20 cellular contexts compared by ENCODE assay signal in genomic region chr2:188665196-188665595, GRCh38.
A peak's percentile ranks its signal among the peaks of the same experiment; 100 is the strongest.
DNase-seq lines count a peak whose midpoint lies in the region; FAIRE-seq and TF ChIP-seq lines count a peak whose summit lies in the region.
"Had no signal": no experiment of that assay in that cellular context is flagged by ENCODE, and none has a peak within 500 bp of the region (broad histone marks: within the 10 kb centered on the region; RNA-seq: fewer than 3 reads in every experiment).

No MANE protein-coding gene starts in this region.

- POLR2A ChIA-PET in endothelial cell of umbilical vein (lab: Charles Lee), result no interaction called here

- H3K79me2 ChIP-seq in ACC112 (ENCODE audit: control insufficient read depth, insufficient read depth, low read length, unreplicated experiment) (no peaks in the 10 kb centered on the region), endothelial cell of umbilical vein (ENCODE audit: control insufficient read depth, insufficient read depth, low read length) (no peaks in the 10 kb centered on the region)

- DNase-seq in NT2/D1 (ENCODE audit: low read depth, low spot score) (peak; percentile 5), endothelial cell of umbilical vein (ENCODE audit: low read depth, low spot score) (peak; percentile 55), myocyte (ENCODE audit: low read depth) (peak; percentile 35), MV-4-11 (lab: John Stamatoyannopoulos, UW) (no peak), NCI-H2196 treated with DMSO at 0.1 percent for 48 hours (lab: John Stamatoyannopoulos, UW; ENCODE audit: unreplicated experiment) (no peak), NOMO-1 (lab: John Stamatoyannopoulos, UW; ENCODE audit: unreplicated experiment in 2 of 2) (no peak)
- no peak for DNase-seq in activated T-helper 1 cell treated with anti-CD3 and anti-CD28 coated beads, Interleukin-12 subunit alpha, Interleukin-12 subunit beta, Interleukin-2, Interleukin-4 antibody, amounts not matched to agents 30 ng/mL and 10 ng/mL and 1 ng/mL, durations not matched to agents 14 hours and 24 hours and 36 hours (ENCODE audit: low spot score)
- DNase-seq: amniotic stem cell; CD4-positive, alpha-beta T cell; DMS79 treated with DMSO at 0.1 percent for 48 hours; head of caudate nucleus; Kasumi-1; NCI-H146; stimulated activated naive CD4-positive, alpha-beta T cell treated with Interleukin-2 at 50 U/mL for 16 hours; T-helper 2 cell; upper lobe of left lung had no signal

- H4K20me1 ChIP-seq in endothelial cell of umbilical vein (replicated peaks; ENCODE audit: control insufficient read depth, extremely low read depth, insufficient read depth, low read length), result no peaks in the 10 kb centered on the region

- no peaks in the 10 kb centered on the region for H3K9me3 Mint-ChIP-seq in activated T-helper 1 cell treated with anti-CD3 and anti-CD28 coated beads, Interleukin-12 subunit alpha, Interleukin-12 subunit beta, Interleukin-2, Interleukin-4 antibody, amounts not matched to agents 30 ng/mL and 10 ng/mL and 1 ng/mL, durations not matched to agents 14 hours and 24 hours and 36 hours
- H3K9me3 Mint-ChIP-seq: activated T-helper 2 cell treated with anti-CD3 and anti-CD28 coated beads, Interferon-gamma antibody, Interleukin-2, Interleukin-4, amounts not matched to agents 10 μg/mL and 5 μg/mL and 100 μg/mL, durations not matched to agents 14 hours and 24 hours and 36 hours; CD4-positive, alpha-beta T cell had no signal

- H3K9ac ChIP-seq in NT2/D1 (ENCODE audit: insufficient read length, low read depth) (no peak overlapping the region), endothelial cell of umbilical vein (replicated peaks; ENCODE audit: extremely low read depth, insufficient read depth, low read length) (no peak overlapping the region)

- TF ChIP-seq POLR2A in endothelial cell of umbilical vein (IDR thresholded peaks at IDR 0.05; ENCODE audit: low read depth, low read length), result no peak

- intact Hi-C loops in endothelial cell of umbilical vein (cut with micrococcal nuclease), result no loop called here
- intact Hi-C loops in activated T-helper 1 cell treated with anti-CD3 and anti-CD28 coated beads, Interleukin-12 subunit alpha, Interleukin-12 subunit beta, Interleukin-2, Interleukin-4 antibody, amounts not matched to agents 30 ng/mL and 10 ng/mL and 1 ng/mL, durations not matched to agents 14 hours and 24 hours and 36 hours (cut with micrococcal nuclease), result no loop called here

- no peaks in the 10 kb centered on the region for H3K36me3 Mint-ChIP-seq in activated T-helper 1 cell treated with anti-CD3 and anti-CD28 coated beads, Interleukin-12 subunit alpha, Interleukin-12 subunit beta, Interleukin-2, Interleukin-4 antibody, amounts not matched to agents 30 ng/mL and 10 ng/mL and 1 ng/mL, durations not matched to agents 14 hours and 24 hours and 36 hours (ENCODE audit: low read depth)

- H3K4me1 Mint-ChIP-seq in activated T-helper 1 cell treated with anti-CD3 and anti-CD28 coated beads, Interleukin-12 subunit alpha, Interleukin-12 subunit beta, Interleukin-2, Interleukin-4 antibody, amounts not matched to agents 30 ng/mL and 10 ng/mL and 1 ng/mL, durations not matched to agents 14 hours and 24 hours and 36 hours (ENCODE audit: low read depth), result no peaks in the 10 kb centered on the region

- H3K27ac ChIP-seq in ACC112 (ENCODE audit: low read depth, low read length) (no peak overlapping the region), endothelial cell of umbilical vein (ENCODE audit: insufficient read depth, low read depth, low read length) (no peak overlapping the region)
- H3K27ac ChIP-seq: upper lobe of left lung had no signal

- CTCF ChIA-PET in endothelial cell of umbilical vein (lab: Charles Lee), result interaction anchor here (1.0 kb wide), 2 partner anchors 9 to 18 kb away, joined by 3 to 5 read pairs; no protein-coding TSS in a partner anchor

- H3K27me3 Mint-ChIP-seq in activated T-helper 1 cell treated with anti-CD3 and anti-CD28 coated beads, Interleukin-12 subunit alpha, Interleukin-12 subunit beta, Interleukin-2, Interleukin-4 antibody, amounts not matched to agents 30 ng/mL and 10 ng/mL and 1 ng/mL, durations not matched to agents 14 hours and 24 hours and 36 hours (ENCODE audit: insufficient read depth), result no peaks in the 10 kb centered on the region
- H3K27me3 Mint-ChIP-seq: CD4-positive, alpha-beta T cell had no signal

- no peak for TF ChIP-seq CTCF in endothelial cell of umbilical vein (IDR thresholded peaks at IDR 0.05; ENCODE audit: extremely low read depth in 1 of 2, insufficient read depth in 1 of 2, low read depth in 1 of 2, low read length in 2 of 2)

- no peak overlapping the region for H3K27ac Mint-ChIP-seq in activated T-helper 1 cell treated with anti-CD3 and anti-CD28 coated beads, Interleukin-12 subunit alpha, Interleukin-12 subunit beta, Interleukin-2, Interleukin-4 antibody, amounts not matched to agents 30 ng/mL and 10 ng/mL and 1 ng/mL, durations not matched to agents 14 hours and 24 hours and 36 hours
- H3K27ac Mint-ChIP-seq: activated T-helper 2 cell treated with anti-CD3 and anti-CD28 coated beads, Interferon-gamma antibody, Interleukin-2, Interleukin-4, amounts not matched to agents 10 μg/mL and 5 μg/mL and 100 μg/mL, durations not matched to agents 14 hours and 24 hours and 36 hours; CD4-positive, alpha-beta T cell had no signal

- H3K36me3 ChIP-seq in ACC112 (ENCODE audit: insufficient read depth, low read length), result no peaks in the 10 kb centered on the region
- H3K36me3 ChIP-seq in NT2/D1 (ENCODE audit: insufficient read depth, insufficient read length, low read length), result no peaks in the 10 kb centered on the region
- no peaks in the 10 kb centered on the region for H3K36me3 ChIP-seq in endothelial cell of umbilical vein (ENCODE audit: control insufficient read depth in 2 of 2, extremely low read depth in 1 of 2, insufficient read depth in 2 of 2, low read length in 2 of 2)
- H3K36me3 ChIP-seq: upper lobe of left lung had no signal

- no peak overlapping the region for H3K4me2 ChIP-seq in endothelial cell of umbilical vein (ENCODE audit: insufficient read depth, low read length)

- H3K9me3 ChIP-seq in NT2/D1 (ENCODE audit: insufficient read depth, low read length) (no peaks in the 10 kb centered on the region), endothelial cell of umbilical vein (replicated peaks; ENCODE audit: control insufficient read depth, insufficient read depth, low read length) (no peaks in the 10 kb centered on the region)
- H3K9me3 ChIP-seq: upper lobe of left lung had no signal

- dilution Hi-C loops in endothelial cell of umbilical vein (cut with MboI; ENCODE audit: extremely low pct_ligation_motif_present, low sequenced_read_pairs), result no loop called here

- no peak for FAIRE-seq in endothelial cell of umbilical vein (lab: Jason Lieb, UNC)
- FAIRE-seq: colon, keratinocyte had no signal

- H3K9me1 ChIP-seq in endothelial cell of umbilical vein (replicated peaks; ENCODE audit: control insufficient read depth, extremely low read depth, insufficient read depth, low read length), result no peaks in the 10 kb centered on the region

- H3K4me3 ChIP-seq in ACC112 (ENCODE audit: low read depth, low read length), result peak overlapping the region; percentile 60
- H3K4me3 ChIP-seq in NT2/D1 (ENCODE audit: insufficient read length, low read depth), result no peak overlapping the region
- H3K4me3 ChIP-seq in endothelial cell of umbilical vein (replicated peaks in 1 of 3; ENCODE audit: insufficient read depth in 1 of 3, low read depth in 1 of 3, low read length in 3 of 3), result no peak overlapping the region
- H3K4me3 ChIP-seq: upper lobe of left lung had no signal

- H3K27me3 ChIP-seq in ACC112 (ENCODE audit: insufficient read depth, low read length), result no peaks in the 10 kb centered on the region
- no peaks in the 10 kb centered on the region for H3K27me3 ChIP-seq in NT2/D1 (ENCODE audit: insufficient read depth, insufficient read length)
- H3K27me3 ChIP-seq in endothelial cell of umbilical vein (ENCODE audit: control insufficient read depth in 2 of 2, insufficient read depth in 2 of 2, low read length in 2 of 2), result no peaks in the 10 kb centered on the region
- H3K27me3 ChIP-seq: upper lobe of left lung had no signal

- H2AFZ ChIP-seq in ACC112 (ENCODE audit: low read length, unreplicated experiment) (peak overlapping the region; percentile 80), endothelial cell of umbilical vein (ENCODE audit: low read depth, low read length) (no peak overlapping the region)

- H3K4me1 ChIP-seq in ACC112 (ENCODE audit: control insufficient read depth, insufficient read depth, low read length, unreplicated experiment) (peaks cover 25% of the 10 kb centered on the region), NT2/D1 (ENCODE audit: insufficient read depth, insufficient read length) (no peaks in the 10 kb centered on the region), endothelial cell of umbilical vein (ENCODE audit: control insufficient read depth, extremely low read depth, insufficient read depth, low read length) (no peaks in the 10 kb centered on the region)

- H3K4me3 Mint-ChIP-seq in activated T-helper 1 cell treated with anti-CD3 and anti-CD28 coated beads, Interleukin-12 subunit alpha, Interleukin-12 subunit beta, Interleukin-2, Interleukin-4 antibody, amounts not matched to agents 30 ng/mL and 10 ng/mL and 1 ng/mL, durations not matched to agents 14 hours and 24 hours and 36 hours, result no peak overlapping the region
- H3K4me3 Mint-ChIP-seq: CD4-positive, alpha-beta T cell had no signal

- BruUV-seq in endothelial cell of umbilical vein (replicated peaks; lab: Mats Ljungman, UMichigan), result no TSS peak

TF ChIP-seq in endothelial cell of umbilical vein, 7 proteins besides CTCF, POLR2A, EP300 and RAD21:
- TF ChIP-seq FOS (IDR thresholded peaks at IDR 0.05; ENCODE audit: borderline replicate concordance, insufficient read depth, low read length), result no peak
TF ChIP-seq in endothelial cell of umbilical vein: peak in this region for 0.

Comparison
In these comparisons a context has a peak if more than half of its experiments do, and no peak if none do; other contexts are left out.
1. DNase-seq: peak in NT2/D1 (single experiment), endothelial cell of umbilical vein (single experiment) and myocyte (single experiment); none in activated T-helper 1 cell treated with anti-CD3 and anti-CD28 coated beads, Interleukin-12 subunit alpha, Interleukin-12 subunit beta, Interleukin-2, Interleukin-4 antibody, amounts not matched to agents 30 ng/mL and 10 ng/mL and 1 ng/mL, durations not matched to agents 14 hours and 24 hours and 36 hours (single experiment), MV-4-11 (single experiment), NCI-H2196 treated with DMSO at 0.1 percent for 48 hours (single experiment) and NOMO-1 (0 of 2).